ENCODE assay signal across 29 cellular contexts in the genomic region with DNA sequence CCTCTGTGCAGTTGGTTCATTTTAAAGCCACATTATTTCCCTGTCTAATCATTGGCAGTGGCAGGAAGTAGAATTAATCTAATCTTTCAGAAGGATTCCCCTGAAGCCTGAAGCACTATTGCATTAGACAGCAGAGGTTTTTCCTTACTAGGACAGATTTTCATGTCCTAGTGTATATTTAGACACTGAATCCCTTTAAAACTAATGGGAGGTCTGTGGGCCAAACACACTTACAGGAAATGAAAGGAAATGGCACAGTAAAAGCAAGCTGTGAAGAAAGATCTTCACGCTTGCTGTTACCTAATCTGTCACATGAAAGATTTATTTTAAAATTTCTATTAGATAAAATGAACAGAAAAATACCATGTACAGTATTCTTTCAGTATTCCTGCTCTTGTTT.
A peak's percentile ranks its signal among the peaks of the same experiment; 100 is the strongest.
DNase-seq lines count a peak whose midpoint lies in the region; ATAC-seq and TF ChIP-seq lines count a peak whose summit lies in the region.
"Had no signal": no experiment of that assay in that cellular context is flagged by ENCODE, and none has a peak within 500 bp of the region (broad histone marks: within the 10 kb centered on the region; RNA-seq: fewer than 3 reads in every experiment).

No MANE protein-coding gene starts in this region.

- no peak overlapping the region for H2BK15ac ChIP-seq in neuronal stem cell (ENCODE audit: low read length)

- H3K14ac ChIP-seq in neuronal stem cell (ENCODE audit: low read length), result no peak overlapping the region

- no CpG with 5 or more reads among the region's 1 CpG for WGBS in neuronal stem cell (ENCODE audit: extremely low coverage in 2 of 2, insufficient read length in 2 of 2, insufficient replicate concordance in 1 of 2), 2 donors

- no peak overlapping the region for H4K8ac ChIP-seq in neuronal stem cell (ENCODE audit: low read depth, low read length)

- H3K27me3 ChIP-seq in SJSA1 (replicated peaks) (no peaks in the 10 kb centered on the region), neuronal stem cell (ENCODE audit: control insufficient read depth in 3 of 3, insufficient read depth in 3 of 3, low read depth in 1 of 3, low read length in 3 of 3) (no peaks in the 10 kb centered on the region)
- H3K27me3 ChIP-seq: heart right ventricle, neutrophil, sigmoid colon, suprapubic skin had no signal

- H3K9me3 ChIP-seq in SJSA1 (replicated peaks) (no peaks in the 10 kb centered on the region), neuronal stem cell (replicated peaks in 1 of 2; ENCODE audit: control insufficient read depth in 2 of 2, insufficient read depth in 1 of 2, low read depth in 1 of 2, low read length in 2 of 2) (no peaks in the 10 kb centered on the region)
- H3K9me3 ChIP-seq: neutrophil, sigmoid colon, suprapubic skin had no signal

- DNase-seq in NCI-H226 (peak; percentile 13), SJSA1 (ENCODE audit: low read depth in 1 of 2, low spot score in 2 of 2) (no peak), fibroblast of pulmonary artery (ENCODE audit: low read depth) (peak; percentile 58), neuronal stem cell (ENCODE audit: low spot score) (no peak), NCI-H1930 (lab: John Stamatoyannopoulos, UW) (no peak), NCI-H1105 (lab: John Stamatoyannopoulos, UW) (no peak)
- DNase-seq: activated B cell treated with CpG ODN at 0.5 μM for 24 hours; activated CD4-positive, alpha-beta T cell treated with anti-CD3 and anti-CD28 coated beads, Interleukin-2, amount 50 U/mL, for 1 hour; activated naive CD4-positive, alpha-beta T cell; activated T-cell treated with anti-CD3 and anti-CD28 coated beads, Interleukin-2, amount 50 U/mL, for 72 hours; Calu3; DMS79 treated with DMSO at 0.1 percent for 48 hours; effector CD8-positive, alpha-beta T cell; foreskin keratinocyte; GM23248; heart right ventricle; NCI-H1092; NCI-H187 treated with DMSO at 0.1 percent for 48 hours; NCI-H774; PC-9; Right ventricle myocardium superior; sigmoid colon; stimulated activated CD4-positive, alpha-beta T cell treated with anti-CD3 and anti-CD28 coated beads, Interleukin-15, amount 100 ng/mL, for 24 hours; stimulated activated naive B cell treated with anti-CD40 and anti-IgM and Interleukin-4, amounts not matched to agents 10 μg/mL and 1 μg/mL and 100 μg/mL, for 72 hours; SW 1271; T1000 had no signal

- ATAC-seq in GM18511 (IDR thresholded peaks at IDR 0.05; ENCODE audit: unreplicated experiment), result no peak
- ATAC-seq: activated T-cell treated with anti-CD3 and anti-CD28 coated beads, Interleukin-2, amount 50 U/mL, for 72 hours; foreskin keratinocyte; heart right ventricle; stimulated activated naive B cell treated with anti-CD40 and anti-IgM and Interleukin-4, amounts not matched to agents 10 μg/mL and 1 μg/mL and 100 μg/mL, for 72 hours had no signal

- no peak overlapping the region for H2BK12ac ChIP-seq in neuronal stem cell (ENCODE audit: low read length)

- TF ChIP-seq CTCF in fibroblast of pulmonary artery (IDR thresholded peaks at IDR 0.05; ENCODE audit: low read length, missing control alignments), result no peak

- H3K23ac ChIP-seq in neuronal stem cell (ENCODE audit: low read depth, low read length, poor library complexity), result no peak overlapping the region

- no peak overlapping the region for H2BK5ac ChIP-seq in neuronal stem cell (ENCODE audit: low read length)

- no peak overlapping the region for H3K9ac ChIP-seq in neuronal stem cell (ENCODE audit: low read depth, low read length, poor library complexity)
- H3K9ac ChIP-seq: GM23248 had no signal

- H3K4me1 ChIP-seq in SJSA1 (replicated peaks) (peaks cover 8% of the 10 kb centered on the region), neuronal stem cell (ENCODE audit: control insufficient read depth in 2 of 2, insufficient read depth in 1 of 2, low read depth in 1 of 2, low read length in 2 of 2) (no peaks in the 10 kb centered on the region)
- H3K4me1 ChIP-seq: heart right ventricle, sigmoid colon, suprapubic skin had no signal

- no peak overlapping the region for H3K18ac ChIP-seq in neuronal stem cell (ENCODE audit: low read length)

- H3K27ac ChIP-seq in SJSA1, result 0 out of 2 replicates have a peak overlapping the region, but pooled peaks have one; percentile 0
- H3K27ac ChIP-seq in neuronal stem cell (replicated peaks; ENCODE audit: low read length), result no peak overlapping the region
- H3K27ac ChIP-seq: foreskin keratinocyte, GM23248, heart right ventricle, neutrophil, PC-9, sigmoid colon, suprapubic skin had no signal

- peak overlapping the region; percentile 68 for H2AFZ ChIP-seq in neuronal stem cell (ENCODE audit: low read length)
- H2AFZ ChIP-seq: GM23248, PC-9 had no signal

- H4K91ac ChIP-seq in neuronal stem cell (ENCODE audit: low read depth, low read length, poor library complexity), result no peak overlapping the region

- H3K4me3 ChIP-seq in SJSA1 (no peak overlapping the region), fibroblast of pulmonary artery (replicated peaks; ENCODE audit: low read depth, low read length) (no peak overlapping the region), neuronal stem cell (ENCODE audit: low read length in 2 of 2) (no peak overlapping the region)
- H3K4me3 ChIP-seq: GM23248, heart right ventricle, PC-9, sigmoid colon, suprapubic skin had no signal

- H3K4me2 ChIP-seq in neuronal stem cell (ENCODE audit: insufficient read depth, low read length, poor library complexity, severe bottlenecking), result no peak overlapping the region
- H3K4me2 ChIP-seq: PC-9 had no signal

- H2BK120ac ChIP-seq in neuronal stem cell (ENCODE audit: low read depth, low read length), result no peak overlapping the region

- no peak overlapping the region for H3K4ac ChIP-seq in neuronal stem cell (ENCODE audit: low read length)

- no peak overlapping the region for H2AK5ac ChIP-seq in neuronal stem cell (ENCODE audit: low read depth, low read length)

- H3K36me3 ChIP-seq in SJSA1 (no peaks in the 10 kb centered on the region), neuronal stem cell (replicated peaks in 1 of 2; ENCODE audit: control insufficient read depth in 2 of 2, insufficient read depth in 2 of 2, low read length in 2 of 2) (no peaks in the 10 kb centered on the region)
- H3K36me3 ChIP-seq: heart right ventricle, neutrophil, sigmoid colon, suprapubic skin had no signal

- H3K79me1 ChIP-seq in neuronal stem cell (ENCODE audit: low read depth, low read length), result no peaks in the 10 kb centered on the region

Comparison
In these comparisons a context has a peak if more than half of its experiments do, and no peak if none do; other contexts are left out.
1. DNase-seq: peak in NCI-H226 (single experiment) and fibroblast of pulmonary artery (single experiment); none in SJSA1 (0 of 2), neuronal stem cell (single experiment), NCI-H1930 (0 of 2) and NCI-H1105 (single experiment).